Comparison of ENCODE assay signal across 12 cellular contexts in genomic region chr10:132407243-132407746, GRCh38. TPM values are rescaled to one million over a fixed set of nuclear protein-coding genes. Genes with fewer than 3 reads are reported as not detected.
DNase-seq lines count a peak whose midpoint lies in the region; ATAC-seq, FAIRE-seq and TF ChIP-seq lines count a peak whose summit lies in the region.
"Had no signal": no experiment of that assay in that cellular context is flagged by ENCODE, and none has a peak within 500 bp of the region (broad histone marks: within the 10 kb centered on the region; RNA-seq: fewer than 3 reads in every experiment).

No MANE protein-coding gene starts in this region.

- H2AFZ ChIP-seq in H9 (ENCODE audit: low read length) (no peak overlapping the region), astrocyte (ENCODE audit: low read depth, low read length) (no peak overlapping the region), keratinocyte (ENCODE audit: control insufficient read depth, low read length) (no peak overlapping the region)

- H3K36me3 Mint-ChIP-seq in H9 (ENCODE audit: insufficient read depth in 1 of 3, low read depth in 3 of 3) (peaks cover 3 to 15% (median 8%) of the 10 kb centered on the region in 3 experiments), astrocyte (ENCODE audit: low read depth, unreplicated experiment) (peaks cover 5% of the 10 kb centered on the region)
- no peaks in the 10 kb centered on the region for H3K36me3 Mint-ChIP-seq in activated CD4-positive, alpha-beta memory T cell treated with anti-CD3 and anti-CD28 coated beads, Interleukin-2, amount 10 ng/mL, durations not matched to agents 7 days and 5 days (ENCODE audit: low read depth)

- H3K9me3 ChIP-seq in H9 (ENCODE audit: control insufficient read depth, low read depth, low read length) (no peaks in the 10 kb centered on the region), astrocyte (ENCODE audit: insufficient read depth, low read depth, low read length) (no peaks in the 10 kb centered on the region), keratinocyte (ENCODE audit: control insufficient read depth, low read depth, low read length) (no peaks in the 10 kb centered on the region)

- peak overlapping the region; percentile 80 for H3K4ac ChIP-seq in H9 (ENCODE audit: low read depth, low read length)

- H3K56ac ChIP-seq in H9 (ENCODE audit: insufficient read length, low read depth, low read length) = no peak overlapping the region

- H2BK12ac ChIP-seq in H9 (ENCODE audit: insufficient read length, low read depth, low read length) = peak overlapping the region; percentile 69

- H2BK20ac ChIP-seq in H9 (ENCODE audit: low read depth, low read length, poor library complexity, severe bottlenecking) = no peak overlapping the region

- no peak overlapping the region for H2BK5ac ChIP-seq in H9 (ENCODE audit: insufficient read length, low read length)

- FAIRE-seq in astrocyte (lab: Jason Lieb, UNC) (no peak), keratinocyte (lab: Jason Lieb, UNC) (no peak)
- FAIRE-seq: GM19239 had no signal

- H4K8ac ChIP-seq in H9 (replicated peaks; ENCODE audit: insufficient read length, low read depth, low read length) = no peak overlapping the region

- H4K5ac ChIP-seq in H9 (ENCODE audit: insufficient read length, low read depth, low read length) = no peak overlapping the region

- no CpG with 5 or more reads among the region's 12 CpGs for WGBS in H9 (ENCODE audit: extremely low coverage, insufficient read length, low lambda C conversion rate)

- peaks cover 8% of the 10 kb centered on the region; the same call in 1 of the 2 replicates for H3K4me1 ChIP-seq in H9 (ENCODE audit: insufficient read depth, low read length)
- peaks cover 5% of the 10 kb centered on the region for H3K4me1 ChIP-seq in astrocyte (ENCODE audit: insufficient read depth, low read length)
- H3K4me1 ChIP-seq in keratinocyte (ENCODE audit: control insufficient read depth, extremely low read depth, insufficient read depth, low read length) = peaks cover 40% of the 10 kb centered on the region

- H3K27me3 ChIP-seq in H9 (ENCODE audit: insufficient read depth, low read length) (no peaks in the 10 kb centered on the region), astrocyte (ENCODE audit: insufficient read depth, low read length) (no peaks in the 10 kb centered on the region), keratinocyte (ENCODE audit: control insufficient read depth, extremely low read depth, insufficient read depth, low read length) (no peaks in the 10 kb centered on the region)

- H3K9me3 Mint-ChIP-seq in H9 = no peaks in the 10 kb centered on the region
- no peaks in the 10 kb centered on the region for H3K9me3 Mint-ChIP-seq in astrocyte (ENCODE audit: unreplicated experiment)
- H3K9me3 Mint-ChIP-seq in activated CD4-positive, alpha-beta memory T cell treated with anti-CD3 and anti-CD28 coated beads, Interleukin-2, amount 10 ng/mL, durations not matched to agents 7 days and 5 days = no peaks in the 10 kb centered on the region

- H4K20me1 ChIP-seq in H9 (ENCODE audit: control insufficient read depth, insufficient read depth, insufficient read length) = peaks cover 4% of the 10 kb centered on the region
- H4K20me1 ChIP-seq in astrocyte (ENCODE audit: insufficient read depth, low read length) = peaks cover 10% of the 10 kb centered on the region
- no peaks in the 10 kb centered on the region for H4K20me1 ChIP-seq in keratinocyte (ENCODE audit: control insufficient read depth, extremely low read depth, insufficient read depth, low read length)

- H3K36me3 ChIP-seq in astrocyte (ENCODE audit: insufficient read depth, low read length) (no peaks in the 10 kb centered on the region), keratinocyte (ENCODE audit: control insufficient read depth in 2 of 2, extremely low read depth in 1 of 2, insufficient read depth in 2 of 2, low read length in 2 of 2) (peaks cover 3 to 14% of the 10 kb centered on the region in 2 experiments)

- H3K27ac Mint-ChIP-seq in H9 = peak overlapping the region; percentile 95 to 99 (median 95)
- H3K27ac Mint-ChIP-seq in astrocyte (ENCODE audit: unreplicated experiment) = peak overlapping the region; percentile 58
- no peak overlapping the region for H3K27ac Mint-ChIP-seq in activated CD4-positive, alpha-beta memory T cell treated with anti-CD3 and anti-CD28 coated beads, Interleukin-2, amount 10 ng/mL, durations not matched to agents 7 days and 5 days

- peak overlapping the region in 1 of 2 experiments; percentile 64; a peak in 2 of 5 replicates for H3K4me3 Mint-ChIP-seq in H9
- H3K4me3 Mint-ChIP-seq in astrocyte (ENCODE audit: unreplicated experiment) = peak overlapping the region; percentile 40
- no peak overlapping the region for H3K4me3 Mint-ChIP-seq in activated CD4-positive, alpha-beta memory T cell treated with anti-CD3 and anti-CD28 coated beads, Interleukin-2, amount 10 ng/mL, durations not matched to agents 7 days and 5 days

- DNase-seq in H9 (no peak), astrocyte (ENCODE audit: low read depth) (no peak), keratinocyte (ENCODE audit: low read depth, low spot score) (no peak), GM20000 (ENCODE audit: low spot score) (no peak)
- DNase-seq in activated CD4-positive, alpha-beta memory T cell treated with anti-CD3 and anti-CD28 coated beads, Interleukin-2, amount 10 ng/mL, durations not matched to agents 7 days and 5 days = no peak
- DNase-seq: NCI-H1436 treated with DMSO at 0.1 percent for 48 hours; stimulated activated CD4-positive, alpha-beta T cell treated with anti-CD3 and anti-CD28 coated beads, Interleukin-4, amount 100 ng/mL, for 1 hour had no signal

- POLR2A ChIA-PET in activated CD4-positive, alpha-beta memory T cell treated with anti-CD3 and anti-CD28 coated beads, Interleukin-2, amount 10 ng/mL, durations not matched to agents 7 days and 5 days (lab: Charles Lee) = no interaction called here

- no peaks in the 10 kb centered on the region for H3K27me3 Mint-ChIP-seq in H9 (ENCODE audit: low read depth)
- H3K27me3 Mint-ChIP-seq in astrocyte (ENCODE audit: low read depth, unreplicated experiment) = no peaks in the 10 kb centered on the region
- no peaks in the 10 kb centered on the region for H3K27me3 Mint-ChIP-seq in activated CD4-positive, alpha-beta memory T cell treated with anti-CD3 and anti-CD28 coated beads, Interleukin-2, amount 10 ng/mL, durations not matched to agents 7 days and 5 days

- TF ChIP-seq CTCF in H9 (conservative IDR thresholded peaks at IDR 0.05) (no peak), astrocyte (IDR thresholded peaks at IDR 0.05; ENCODE audit: insufficient read depth, low read depth, low read length) (no peak), keratinocyte (optimal IDR thresholded peaks at IDR 0.05 in 1 of 3, IDR thresholded peaks at IDR 0.05 in 1 of 3, conservative IDR thresholded peaks at IDR 0.05 in 1 of 3; ENCODE audit: extremely low read depth in 1 of 3, insufficient read depth in 2 of 3, low read length in 3 of 3) (no peak), GM20000 (IDR thresholded peaks at IDR 0.05; ENCODE audit: extremely low read depth, missing control alignments) (no peak)

- no peak overlapping the region for H3K4me2 ChIP-seq in H9 (ENCODE audit: insufficient read depth, insufficient read length, low read length)
- H3K4me2 ChIP-seq in astrocyte (ENCODE audit: low read length) = no peak overlapping the region
- H3K4me2 ChIP-seq in keratinocyte (ENCODE audit: control insufficient read depth, extremely low read depth, insufficient read depth, low read depth, low read length) = peak overlapping the region; percentile 70

- H3K18ac ChIP-seq in H9 (ENCODE audit: insufficient read length, low read depth, low read length) = peak overlapping the region; percentile 89

- dilution Hi-C loops in keratinocyte (cut with MboI; ENCODE audit: extremely low pct_ligation_motif_present, low sequenced_read_pairs) = no loop called here

- no peaks in the 10 kb centered on the region for H3K9me1 ChIP-seq in keratinocyte (ENCODE audit: control insufficient read depth, extremely low read depth, insufficient read depth, low read length)

- ATAC-seq in HG03354 (IDR thresholded peaks at IDR 0.05; ENCODE audit: poor library complexity, severe bottlenecking, unreplicated experiment) (no peak), HG03135 (IDR thresholded peaks at IDR 0.05; ENCODE audit: unreplicated experiment) (no peak)

- no peak overlapping the region for H2AK5ac ChIP-seq in H9 (ENCODE audit: insufficient read length, low read length)

- H3K79me2 ChIP-seq in H9 (ENCODE audit: insufficient read depth, low read length) = no peaks in the 10 kb centered on the region; the same call in 1 of the 2 replicates
- no peaks in the 10 kb centered on the region for H3K79me2 ChIP-seq in astrocyte (ENCODE audit: insufficient read depth, low read length)
- peaks cover 26% of the 10 kb centered on the region for H3K79me2 ChIP-seq in keratinocyte (ENCODE audit: control insufficient read depth, insufficient read depth, low read length)

- H3K23ac ChIP-seq in H9 (ENCODE audit: insufficient read length, low read depth, low read length) = no peak overlapping the region

- no peak overlapping the region for H3K27ac ChIP-seq in H9 (ENCODE audit: insufficient read length, low read depth, low read length)
- no peak overlapping the region for H3K27ac ChIP-seq in astrocyte (ENCODE audit: low read depth, low read length)
- H3K27ac ChIP-seq in keratinocyte (ENCODE audit: control insufficient read depth, insufficient read depth, low read length) = peak overlapping the region; percentile 45
- H3K27ac ChIP-seq in skin epidermis = peak overlapping the region in 20 of 21 experiments; percentile 11 to 85 (median 78)
- H3K27ac ChIP-seq: SK-N-MC had no signal

- peak overlapping the region; percentile 80 for H3K14ac ChIP-seq in H9 (ENCODE audit: insufficient read depth, low read length)

- no peak overlapping the region for H2BK120ac ChIP-seq in H9 (ENCODE audit: low read depth, low read length, poor library complexity, severe bottlenecking)

- no peak overlapping the region for H2BK15ac ChIP-seq in H9 (ENCODE audit: low read depth, low read length)

- H3K4me1 Mint-ChIP-seq in H9 (peaks cover 27 to 36% of the 10 kb centered on the region in 2 experiments), astrocyte (ENCODE audit: low read depth, unreplicated experiment) (peaks cover 10% of the 10 kb centered on the region)
- peaks cover 7% of the 10 kb centered on the region for H3K4me1 Mint-ChIP-seq in activated CD4-positive, alpha-beta memory T cell treated with anti-CD3 and anti-CD28 coated beads, Interleukin-2, amount 10 ng/mL, durations not matched to agents 7 days and 5 days

- H3K79me1 ChIP-seq in H9 (ENCODE audit: insufficient read depth, low read depth, low read length, poor library complexity, severe bottlenecking) = no peaks in the 10 kb centered on the region

- H3K4me3 ChIP-seq in astrocyte (ENCODE audit: insufficient read depth, low read depth, low read length) (no peak overlapping the region), keratinocyte (ENCODE audit: control insufficient read depth in 2 of 3, extremely low read depth in 1 of 3, insufficient read depth in 2 of 3, low read depth in 1 of 3, low read length in 3 of 3) (no peak overlapping the region), skin epidermis (peak overlapping the region in 3 of 7 experiments; percentile 7 to 27 (median 18))
- H3K4me3 ChIP-seq: SK-N-MC had no signal

- no peaks in the 10 kb centered on the region for H3K23me2 ChIP-seq in H9 (ENCODE audit: insufficient read length, low read depth, low read length, poor library complexity, severe bottlenecking)

- H3K9ac ChIP-seq in H9 (ENCODE audit: extremely low read depth, insufficient read length, low read length) = no peak overlapping the region
- no peak overlapping the region for H3K9ac ChIP-seq in astrocyte (ENCODE audit: low read length)
- peak overlapping the region; percentile 48 for H3K9ac ChIP-seq in keratinocyte (ENCODE audit: control insufficient read depth, extremely low read depth, insufficient read depth, low read length)

- H3T11ph ChIP-seq in H9 (ENCODE audit: low read length) = no peak overlapping the region

- CTCF ChIA-PET in activated CD4-positive, alpha-beta memory T cell treated with anti-CD3 and anti-CD28 coated beads, Interleukin-2, amount 10 ng/mL, durations not matched to agents 7 days and 5 days (lab: Charles Lee) = interaction anchor here (1.1 kb wide), 1 partner anchor 10 kb away, joined by 3 read pairs; no protein-coding TSS in a partner anchor

- H4K91ac ChIP-seq in H9 (ENCODE audit: insufficient read length, low read depth, low read length) = peak overlapping the region; percentile 97

RNA-seq across cellular contexts. Expression of gene PWWP2B, which starts 10.3 kb away (rescaled TPM):
- total RNA-seq in H9 (2021) (9.5 and 10.0 TPM in 2 replicates), astrocyte (12.0 and 14.1 TPM in 2 replicates)
- 3.1 to 6.5 TPM (median 3.8 TPM) in 3 replicates for polyA plus RNA-seq in keratinocyte
- 4.3 TPM for polyA plus RNA-seq in keratinocyte (2011; ENCODE audit: low read depth)
- 2.2 and 5.8 TPM in 2 replicates for polyA plus RNA-seq in keratinocyte (2011; cell fraction: cytosol; rRNA removed)
- polyA plus RNA-seq in keratinocyte (2011; cell fraction: nucleus; rRNA removed) = 6.3 and 9.1 TPM in 2 replicates
- polyA plus RNA-seq in keratinocyte (2012; ENCODE audit: low replicate concordance) = 8.8 and 10.9 TPM in 2 replicates
- 1.8 to 2.5 TPM (median 2.1 TPM) in 3 replicates for polyA minus RNA-seq in keratinocyte
- polyA minus RNA-seq in keratinocyte (2011; cell fraction: cytosol; rRNA and poly(A)+ RNA removed) = 20.3 TPM
- polyA minus RNA-seq in keratinocyte (2011; cell fraction: nucleus; rRNA and poly(A)+ RNA removed) = 7.9 and 10.7 TPM in 2 replicates
- 1 to 10 TPM; 5.5 to 6.3 TPM for total RNA-seq in activated CD4-positive, alpha-beta memory T cell treated with anti-CD3 and anti-CD28 coated beads, Interleukin-2, amount 10 ng/mL, durations not matched to agents 7 days and 5 days

Comparison
In these comparisons a context has a peak if more than half of its experiments do, and no peak if none do; other contexts are left out.
1. H3K27ac ChIP-seq: peak in keratinocyte (single experiment) and skin epidermis (20 of 21); none in H9 (single experiment) and astrocyte (single experiment).